Comparison of ENCODE assay signal across 1 cellular context in the genomic region with DNA sequence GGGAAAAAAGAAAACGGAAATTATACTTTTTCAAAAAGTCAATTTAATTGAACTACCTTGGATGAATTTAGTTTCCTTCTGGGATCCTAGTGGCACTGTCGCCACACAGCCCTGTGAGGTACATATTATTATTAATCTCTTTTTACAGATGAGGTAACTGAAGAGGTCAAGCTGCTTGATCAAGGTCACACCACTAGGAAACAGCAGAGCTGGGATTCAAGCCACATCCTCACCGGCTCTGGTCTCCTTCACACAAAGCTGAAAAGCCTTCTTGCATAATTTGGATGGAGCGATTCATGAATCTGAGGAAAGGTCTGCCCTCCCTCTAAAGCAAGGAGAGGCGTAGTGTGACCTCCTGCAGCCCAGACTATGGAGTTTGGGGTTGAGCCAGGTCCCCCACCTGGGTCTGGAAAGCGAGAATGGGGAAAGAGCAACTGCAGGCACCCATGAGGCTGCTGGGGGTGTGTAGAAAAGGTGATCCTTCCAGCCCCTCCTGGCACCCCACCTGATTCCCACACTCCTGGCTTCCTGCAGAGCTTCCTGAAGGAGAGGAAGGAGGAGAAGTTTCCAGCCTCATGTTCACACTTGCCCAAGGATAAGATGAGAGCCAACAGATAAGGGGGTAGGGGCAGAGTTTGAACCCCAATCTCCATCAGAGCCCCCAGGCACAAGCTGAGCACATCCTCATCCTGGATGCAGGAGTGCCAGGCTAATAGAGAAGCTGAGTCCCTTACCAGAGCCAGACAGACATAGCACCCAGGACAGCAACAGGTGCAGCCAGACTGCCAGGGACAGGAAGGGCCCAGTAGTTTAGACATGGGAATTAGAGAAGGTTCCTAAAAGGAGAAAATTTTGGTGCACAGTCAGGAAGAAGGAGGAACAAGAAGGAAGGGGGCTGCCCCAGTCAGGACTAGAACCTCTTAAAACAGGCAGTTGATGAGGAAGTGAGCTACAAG.
TF ChIP-seq lines count a peak whose summit lies in the region.

No MANE protein-coding gene starts in this region.

TF ChIP-seq in endothelial cell of umbilical vein, 7 proteins besides CTCF, POLR2A, EP300 and RAD21:
- TF ChIP-seq JUN (IDR thresholded peaks at IDR 0.05; ENCODE audit: borderline replicate concordance, insufficient read depth, insufficient read length, low read depth): no peak
